8 cellular contexts compared by ENCODE assay signal in the genomic region with DNA sequence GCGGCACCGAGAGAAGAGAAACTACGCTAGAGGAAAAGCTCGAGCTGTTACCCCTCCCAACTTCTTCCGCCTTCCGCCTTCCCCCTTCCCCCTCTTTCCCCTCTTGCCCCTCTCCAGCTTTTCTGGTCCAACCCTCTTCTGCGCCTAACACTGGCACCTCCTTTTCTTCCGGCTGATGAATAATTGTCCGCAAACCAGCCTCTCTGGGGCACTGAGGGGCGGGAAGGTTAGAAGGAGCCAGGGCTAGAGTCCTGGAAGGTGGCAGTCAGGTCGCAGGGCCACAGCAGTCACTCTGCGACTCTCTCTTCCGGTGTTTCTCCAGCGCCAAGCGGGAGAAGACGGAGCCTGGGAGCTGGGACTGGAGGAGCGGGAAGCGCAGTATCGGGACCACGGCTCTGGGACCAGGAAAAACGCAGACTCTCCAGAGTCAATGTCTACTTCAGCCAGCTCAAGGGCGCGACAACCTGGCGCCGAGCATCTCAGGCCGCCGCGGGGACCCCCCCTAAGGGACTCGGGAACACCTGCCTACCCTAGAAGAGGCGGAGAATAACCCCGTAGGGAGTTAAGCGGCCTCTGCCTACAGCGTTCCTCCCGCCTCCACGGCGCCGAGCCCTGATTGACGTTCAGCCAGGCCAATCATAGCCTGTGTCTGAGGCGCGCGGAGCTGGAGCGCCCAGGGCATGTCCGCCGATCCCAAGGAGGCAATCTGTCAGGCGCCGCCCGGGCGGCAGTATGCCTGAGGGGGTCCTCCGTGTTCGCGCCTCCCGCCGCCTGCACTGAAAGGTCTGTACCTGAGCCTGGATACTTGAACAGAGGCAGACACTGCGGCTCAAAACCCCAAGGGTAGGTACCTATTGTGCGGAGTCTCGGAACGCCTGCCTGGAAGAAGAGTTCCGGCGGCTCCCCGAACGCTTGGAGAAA. TPM values are rescaled to one million over a fixed set of nuclear protein-coding genes. Genes with fewer than 3 reads are reported as not detected.
DNase-seq lines count a peak whose midpoint lies in the region; ATAC-seq and TF ChIP-seq lines count a peak whose summit lies in the region.

No MANE protein-coding gene starts in this region.

- H3K36me3 Mint-ChIP-seq in naive thymus-derived CD4-positive, alpha-beta T cell = peaks cover 0 to 2% (median 0%) of the 10 kb centered on the region in 5 donors
- H3K36me3 Mint-ChIP-seq in stimulated activated memory B cell treated with anti-CD40 and anti-IgM and Interleukin-4, amounts not matched to agents 10 μg/mL and 1 μg/mL and 100 μg/mL, for 72 hours = peaks cover 10% of the 10 kb centered on the region

- H3K4me1 Mint-ChIP-seq in naive thymus-derived CD4-positive, alpha-beta T cell = peaks cover 30 to 43% (median 36%) of the 10 kb centered on the region in 7 donors
- peaks cover 79% of the 10 kb centered on the region for H3K4me1 Mint-ChIP-seq in stimulated activated memory B cell treated with anti-CD40 and anti-IgM and Interleukin-4, amounts not matched to agents 10 μg/mL and 1 μg/mL and 100 μg/mL, for 72 hours

- H3K9me3 ChIP-seq in Panc1 (ENCODE audit: control insufficient read depth, insufficient read depth, low read depth, low read length) (no peaks in the 10 kb centered on the region), fibroblast of lung (ENCODE audit: control insufficient read depth, insufficient read depth, low read depth, low read length) (no peaks in the 10 kb centered on the region)
- no peaks in the 10 kb centered on the region for H3K9me3 ChIP-seq in naive thymus-derived CD4-positive, alpha-beta T cell (ENCODE audit: control insufficient read depth in 2 of 3, low read length in 3 of 3)

- TF ChIP-seq CTCF in KMS-11 (conservative IDR thresholded peaks at IDR 0.05; ENCODE audit: low read depth, low read length) (no peak), Panc1 (IDR thresholded peaks at IDR 0.05) (no peak), fibroblast of lung (conservative IDR thresholded peaks at IDR 0.05 in 1 of 2, IDR thresholded peaks at IDR 0.05 in 1 of 2; ENCODE audit: low read depth in 1 of 2, low read length in 2 of 2) (no peak)

- H3K79me2 ChIP-seq in KMS-11 (ENCODE audit: insufficient read depth, low read depth) = no peaks in the 10 kb centered on the region; the same call in 1 of the 2 replicates
- H3K79me2 ChIP-seq in fibroblast of lung (ENCODE audit: control insufficient read depth, insufficient read depth, low read length) = peaks cover 12% of the 10 kb centered on the region

- H3K9ac ChIP-seq in KMS-11 (peak overlapping the region; percentile 51; the same call in 1 of the 2 replicates), fibroblast of lung (ENCODE audit: insufficient read depth, low read length) (peak overlapping the region; percentile 67)

- H3K27ac ChIP-seq in KMS-11 (peak overlapping the region; percentile 27; the same call in 1 of the 2 replicates), Panc1 (ENCODE audit: low read length) (peak overlapping the region; percentile 91), fibroblast of lung (ENCODE audit: insufficient read depth, low read length) (peak overlapping the region; percentile 70)
- peak overlapping the region; percentile 78 for H3K27ac ChIP-seq in naive thymus-derived CD4-positive, alpha-beta T cell (ENCODE audit: low read depth, low read length)

- H4K20me1 ChIP-seq in KMS-11 (ENCODE audit: insufficient read depth) (no peaks in the 10 kb centered on the region), fibroblast of lung (ENCODE audit: control insufficient read depth, extremely low read depth, insufficient read depth, low read length) (no peaks in the 10 kb centered on the region)

- H3K27ac Mint-ChIP-seq in naive thymus-derived CD4-positive, alpha-beta T cell = peak overlapping the region; percentile 78 to 97 (median 94)
- H3K27ac Mint-ChIP-seq in stimulated activated memory B cell treated with anti-CD40 and anti-IgM and Interleukin-4, amounts not matched to agents 10 μg/mL and 1 μg/mL and 100 μg/mL, for 72 hours = peak overlapping the region; percentile 97

- BruUV-seq in Panc1 (replicated peaks; lab: Mats Ljungman, UMichigan) = no TSS peak

- in situ Hi-C loops in Panc1 (cut with HindIII; ENCODE audit: low pct_unique_long_range_greater_than_20kb, low sequenced_read_pairs) = no loop called here

- no peaks in the 10 kb centered on the region for H3K4me1 ChIP-seq in KMS-11 (ENCODE audit: low read depth, poor library complexity, severe bottlenecking)
- H3K4me1 ChIP-seq in Panc1 (ENCODE audit: control insufficient read depth, insufficient read depth, low read length) = peaks cover 9% of the 10 kb centered on the region
- peaks cover 5% of the 10 kb centered on the region for H3K4me1 ChIP-seq in fibroblast of lung (ENCODE audit: control insufficient read depth, extremely low read depth, insufficient read depth, low read length)
- H3K4me1 ChIP-seq in naive thymus-derived CD4-positive, alpha-beta T cell (ENCODE audit: control insufficient read depth in 2 of 2, insufficient read depth in 2 of 2, low read length in 2 of 2) = peaks cover 12 to 13% of the 10 kb centered on the region in 2 donors

- no peaks in the 10 kb centered on the region for H3K36me3 ChIP-seq in KMS-11 (ENCODE audit: insufficient read depth)
- peaks cover 2% of the 10 kb centered on the region; the same call in 1 of the 2 replicates for H3K36me3 ChIP-seq in Panc1 (ENCODE audit: control insufficient read depth, insufficient read depth, low read length)
- no peaks in the 10 kb centered on the region for H3K36me3 ChIP-seq in fibroblast of lung (ENCODE audit: control insufficient read depth, insufficient read depth, low read length)
- H3K36me3 ChIP-seq in naive thymus-derived CD4-positive, alpha-beta T cell (ENCODE audit: control insufficient read depth in 2 of 3, insufficient read depth in 3 of 3, low read length in 3 of 3) = peaks cover 0 to 7% (median 0%) of the 10 kb centered on the region in 3 experiments

- DNase-seq in DMS79 treated with DMSO at 0.1 percent for 48 hours (lab: John Stamatoyannopoulos, UW) = peak; percentile 92
- peak; percentile 88 for DNase-seq in Panc1 (ENCODE audit: low read depth, low spot score)
- DNase-seq in activated T-helper 1 cell treated with Interleukin-2 at 50 U/mL for 16 hours (ENCODE audit: low read depth) = peak; percentile 90
- DNase-seq in fibroblast of lung (ENCODE audit: low read depth in 2 of 2) = peak; percentile 89 to 92
- peak; percentile 89 to 98 (median 94) for DNase-seq in naive thymus-derived CD4-positive, alpha-beta T cell

- H3K4me3 ChIP-seq in KMS-11 (IDR thresholded peaks at IDR 0.05; ENCODE audit: insufficient read depth, low read depth, low read length) (no peak overlapping the region), Panc1 (ENCODE audit: low read depth in 2 of 2, low read length in 2 of 2) (peak overlapping the region; percentile 90 to 96), fibroblast of lung (replicated peaks in 1 of 4; ENCODE audit: control extremely low read depth in 1 of 4, insufficient read depth in 1 of 4, low read depth in 3 of 4, low read length in 4 of 4) (peak overlapping the region; percentile 59 to 92 (median 86))
- H3K4me3 ChIP-seq in naive thymus-derived CD4-positive, alpha-beta T cell (ENCODE audit: low read length) = peak overlapping the region; percentile 81

- H3K4me3 Mint-ChIP-seq in naive thymus-derived CD4-positive, alpha-beta T cell = peak overlapping the region; percentile 91 to 100 (median 99)
- peak overlapping the region; percentile 99 for H3K4me3 Mint-ChIP-seq in stimulated activated memory B cell treated with anti-CD40 and anti-IgM and Interleukin-4, amounts not matched to agents 10 μg/mL and 1 μg/mL and 100 μg/mL, for 72 hours

- peak overlapping the region; percentile 87 for H3K4me2 ChIP-seq in KMS-11
- H3K4me2 ChIP-seq in fibroblast of lung (ENCODE audit: extremely low read depth, insufficient read depth, low read length) = peak overlapping the region; percentile 97

- no peaks in the 10 kb centered on the region for H3K27me3 ChIP-seq in KMS-11 (ENCODE audit: insufficient read depth, low read depth)
- no peaks in the 10 kb centered on the region for H3K27me3 ChIP-seq in Panc1 (ENCODE audit: control insufficient read depth, insufficient read depth, low read length)
- no peaks in the 10 kb centered on the region for H3K27me3 ChIP-seq in fibroblast of lung (ENCODE audit: control insufficient read depth, insufficient read depth, low read length)
- no peaks in the 10 kb centered on the region for H3K27me3 ChIP-seq in naive thymus-derived CD4-positive, alpha-beta T cell (ENCODE audit: control insufficient read depth in 2 of 2, insufficient read depth in 2 of 2, low read length in 2 of 2)

- H3K27me3 Mint-ChIP-seq in naive thymus-derived CD4-positive, alpha-beta T cell = peaks cover 0 to 4% (median 0%) of the 10 kb centered on the region in 5 donors
- no peaks in the 10 kb centered on the region for H3K27me3 Mint-ChIP-seq in stimulated activated memory B cell treated with anti-CD40 and anti-IgM and Interleukin-4, amounts not matched to agents 10 μg/mL and 1 μg/mL and 100 μg/mL, for 72 hours

- intact Hi-C loops in Panc1 (cut with micrococcal nuclease; ENCODE audit: unreplicated experiment) = no loop called here
- intact Hi-C loops in naive thymus-derived CD4-positive, alpha-beta T cell (cut with micrococcal nuclease) = loop anchor here (1.0 to 10.0 kb wide), 10 partner anchors 46 to 353 kb away; a partner anchor contains a TSS

- H3K9me3 Mint-ChIP-seq in naive thymus-derived CD4-positive, alpha-beta T cell = no peaks in the 10 kb centered on the region
- H3K9me3 Mint-ChIP-seq in stimulated activated memory B cell treated with anti-CD40 and anti-IgM and Interleukin-4, amounts not matched to agents 10 μg/mL and 1 μg/mL and 100 μg/mL, for 72 hours = no peaks in the 10 kb centered on the region

- CTCF ChIA-PET in Panc1 (lab: Charles Lee) = interaction anchor here (0.5 to 1.3 kb wide), 6 partner anchors 9 to 279 kb away, joined by 3 to 5 read pairs (median 3); a partner anchor contains a TSS
- CTCF ChIA-PET in naive thymus-derived CD4-positive, alpha-beta T cell (lab: Charles Lee) = interaction anchor here (0.9 to 2.3 kb wide), 10 partner anchors 12 to 90 kb away, joined by 3 to 11 read pairs (median 4); a partner anchor contains a TSS

- ATAC-seq in GM21786 (IDR thresholded peaks at IDR 0.05; ENCODE audit: unreplicated experiment) (peak; percentile 98), Panc1 (peak; percentile 100)
- ATAC-seq in naive thymus-derived CD4-positive, alpha-beta T cell = peak; percentile 99
- peak; percentile 99 for ATAC-seq in stimulated activated memory B cell treated with anti-CD40 and anti-IgM and Interleukin-4, amounts not matched to agents 10 μg/mL and 1 μg/mL and 100 μg/mL, for 72 hours

- H2AFZ ChIP-seq in KMS-11 (ENCODE audit: low read depth) (peak overlapping the region; percentile 85), fibroblast of lung (ENCODE audit: low read length) (peak overlapping the region; percentile 96)

- POLR2A ChIA-PET in Panc1 (lab: Charles Lee) = interaction anchor here (0.6 to 1.5 kb wide), 2 partner anchors 78 to 103 kb away, joined by 3 to 10 read pairs; no protein-coding TSS in a partner anchor
- POLR2A ChIA-PET in naive thymus-derived CD4-positive, alpha-beta T cell (lab: Charles Lee) = interaction anchor here (0.7 to 5.4 kb wide), 17 partner anchors 13 to 423 kb away, joined by 3 to 101 read pairs (median 5); a partner anchor contains a TSS

RNA-seq across cellular contexts. Expression of a gene that starts 40.4 kb away (rescaled TPM):
- total RNA-seq in Panc1 (2021; ENCODE audit: unreplicated experiment) (41.5 TPM), fibroblast of lung (54.7 and 64.4 TPM in 2 replicates)
- 46.9 TPM for polyA plus RNA-seq in Panc1 (2012; ENCODE audit: insufficient read length)
- polyA plus RNA-seq in fibroblast of lung = 43.0 and 75.0 TPM in 2 replicates
- polyA plus RNA-seq in fibroblast of lung (2012) = 50.9 and 86.2 TPM in 2 replicates
- 28.1 and 89.4 TPM in 2 replicates for polyA minus RNA-seq in fibroblast of lung (ENCODE audit: low replicate concordance)
- 100 to 1,000 TPM in 2 of 5 experiments, 10 to 100 TPM in 3; 70.3 to 452 (median 90.5) TPM for total RNA-seq in naive thymus-derived CD4-positive, alpha-beta T cell
- polyA plus RNA-seq in naive thymus-derived CD4-positive, alpha-beta T cell = 100 to 1,000 TPM; 385 to 389 TPM

RNA-seq across cellular contexts. Expression of a gene that starts 40.8 kb away (rescaled TPM):
- total RNA-seq in Panc1 (2021; ENCODE audit: unreplicated experiment) (74.7 TPM), fibroblast of lung (66.8 and 107 TPM in 2 replicates)
- polyA plus RNA-seq in Panc1 (2012; ENCODE audit: insufficient read length) = 70.5 TPM
- 30.7 and 31.4 TPM in 2 replicates for polyA plus RNA-seq in fibroblast of lung
- polyA plus RNA-seq in fibroblast of lung (2012) = 33.7 and 39.7 TPM in 2 replicates
- 91.4 and 92.5 TPM in 2 replicates for polyA minus RNA-seq in fibroblast of lung (ENCODE audit: low replicate concordance)
- 100 to 1,000 TPM in 3 of 5 experiments, 10 to 100 TPM in 2; 92.1 to 500 (median 103) TPM for total RNA-seq in naive thymus-derived CD4-positive, alpha-beta T cell
- 100 to 1,000 TPM; 162 to 274 TPM for polyA plus RNA-seq in naive thymus-derived CD4-positive, alpha-beta T cell

RNA-seq across cellular contexts. Expression of a gene that starts 46.5 kb away (rescaled TPM):
- 0.44 TPM for total RNA-seq in Panc1 (2021; ENCODE audit: unreplicated experiment)
- polyA plus RNA-seq in Panc1 (2012; ENCODE audit: insufficient read length) = not detected
- 0.51 and 0.83 TPM in 2 replicates for total RNA-seq in fibroblast of lung
- polyA plus RNA-seq in fibroblast of lung = 0.28 TPM in 2 replicates
- 0.09 and 0.15 TPM in 2 replicates for polyA plus RNA-seq in fibroblast of lung (2012)
- not detected in 2 replicates for polyA minus RNA-seq in fibroblast of lung (ENCODE audit: low replicate concordance)
- 10 to 100 TPM in 2 of 5 experiments, 1 to 10 TPM in 3; 7.8 to 82.5 (median 9.1) TPM for total RNA-seq in naive thymus-derived CD4-positive, alpha-beta T cell
- 10 to 100 TPM in 1 of 2 donors, 1 to 10 TPM in 1; 8.2 to 11.9 TPM for polyA plus RNA-seq in naive thymus-derived CD4-positive, alpha-beta T cell

RNA-seq across cellular contexts. Expression of a gene that starts 50.5 kb away (rescaled TPM):
- 43.8 TPM for total RNA-seq in Panc1 (2021; ENCODE audit: unreplicated experiment)
- 37.8 TPM for polyA plus RNA-seq in Panc1 (2012; ENCODE audit: insufficient read length)
- total RNA-seq in fibroblast of lung = 72.9 and 77.3 TPM in 2 replicates
- polyA plus RNA-seq in fibroblast of lung = 77.1 and 80.0 TPM in 2 replicates
- polyA plus RNA-seq in fibroblast of lung (2012) = 86.8 and 93.4 TPM in 2 replicates
- polyA minus RNA-seq in fibroblast of lung (ENCODE audit: low replicate concordance) = 35.2 and 47.9 TPM in 2 replicates
- 100 to 1,000 TPM; 111 to 419 (median 115) TPM for total RNA-seq in naive thymus-derived CD4-positive, alpha-beta T cell
- polyA plus RNA-seq in naive thymus-derived CD4-positive, alpha-beta T cell = 100 to 1,000 TPM; 322 to 378 TPM

RNA-seq across cellular contexts. Expression of a gene that starts 55.8 kb away (rescaled TPM):
- total RNA-seq in Panc1 (2021; ENCODE audit: unreplicated experiment) (93.6 TPM), fibroblast of lung (14.1 and 27.7 TPM in 2 replicates)
- 112 TPM for polyA plus RNA-seq in Panc1 (2012; ENCODE audit: insufficient read length)
- polyA plus RNA-seq in fibroblast of lung = 18.6 and 20.7 TPM in 2 replicates
- 30.1 and 35.5 TPM in 2 replicates for polyA plus RNA-seq in fibroblast of lung (2012)
- polyA minus RNA-seq in fibroblast of lung (ENCODE audit: low replicate concordance) = 39.1 and 91.6 TPM in 2 replicates
- 100 to 1,000 TPM in 4 of 5 experiments, 10 to 100 TPM in 1; 84.3 to 243 (median 117) TPM for total RNA-seq in naive thymus-derived CD4-positive, alpha-beta T cell
- polyA plus RNA-seq in naive thymus-derived CD4-positive, alpha-beta T cell = 10 to 100 TPM; 26.4 to 36.4 TPM

Comparison
In these comparisons a context has a peak if more than half of its experiments do, and no peak if none do; other contexts are left out.
1. H3K27ac ChIP-seq: peak in every context shown above with its lines; median percentile 91 in Panc1; 78 in naive thymus-derived CD4-positive, alpha-beta T cell; 70 in fibroblast of lung; 27 in KMS-11.